22 cellular contexts compared by ENCODE assay signal in the genomic region with DNA sequence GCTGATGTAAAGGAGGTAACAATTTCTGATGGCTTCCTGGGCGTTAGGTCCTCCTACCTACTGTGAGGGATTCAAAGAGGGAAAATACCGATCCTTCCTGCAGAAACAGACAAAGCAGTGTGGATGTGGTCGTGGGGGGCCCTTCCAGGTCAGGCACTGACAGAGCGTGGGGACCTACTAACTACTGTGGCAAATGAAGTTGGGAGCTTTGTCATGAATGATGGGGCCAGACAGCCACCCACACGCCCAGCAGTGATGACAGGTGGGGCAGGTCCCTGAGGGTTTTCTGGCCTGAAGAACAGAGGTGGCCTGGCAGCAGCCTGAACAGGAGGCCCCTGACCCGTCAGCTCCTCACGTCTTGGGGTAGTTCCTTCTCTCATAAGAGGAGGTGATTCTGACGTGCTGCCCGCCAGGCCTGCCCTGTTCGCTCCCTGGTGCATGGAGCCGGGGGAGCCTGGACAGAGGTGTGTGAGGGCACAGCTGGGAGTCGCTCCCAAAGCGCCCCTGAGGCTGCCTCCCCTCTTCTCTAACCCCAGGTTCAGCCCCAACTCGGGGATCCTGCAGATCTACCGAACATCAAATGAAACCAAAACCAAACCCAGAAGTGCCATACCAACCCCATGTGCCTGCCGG.
"Had no signal": no experiment of that assay in that cellular context is flagged by ENCODE, and none has a peak within 500 bp of the region (broad histone marks: within the 10 kb centered on the region; RNA-seq: fewer than 3 reads in every experiment).

No MANE protein-coding gene starts in this region.

- H3K9me3 ChIP-seq: body of pancreas, heart left ventricle, prostate gland, SJSA1, suprapubic skin had no signal

- H3K9me3 Mint-ChIP-seq: activated naive CD4-positive, alpha-beta T cell treated with anti-CD3 and anti-CD28 coated beads for 36 hours; activated T-helper 17 cell treated with anti-CD3 and anti-CD28 coated beads, Interleukin-2, amount 50 U/mL, for 72 hours; naive B cell; stimulated activated naive CD8-positive, alpha-beta T cell treated with anti-CD3 and anti-CD28 coated beads, Interleukin-15, Interleukin-2, amounts not matched to agents 100 ng/mL and 50 ng/mL, for 24 hours; type B pancreatic cell; WTC11 had no signal

- H3K4me1 ChIP-seq: prostate gland had no signal

- DNase-seq: activated CD4-positive, alpha-beta T cell treated with anti-CD3 and anti-CD28 coated beads for 4 hours; activated CD8-positive, alpha-beta memory T cell treated with anti-CD3 and anti-CD28 coated beads for 24 hours; activated naive CD4-positive, alpha-beta T cell treated with anti-CD3 and anti-CD28 coated beads for 36 hours; amniotic stem cell; body of pancreas; effector CD8-positive, alpha-beta T cell; left cardiac atrium; midbrain; naive B cell; nucleus accumbens; T-helper 2 cell had no signal

- H3K27ac Mint-ChIP-seq: activated naive CD4-positive, alpha-beta T cell treated with anti-CD3 and anti-CD28 coated beads for 36 hours; activated T-helper 17 cell treated with anti-CD3 and anti-CD28 coated beads, Interleukin-2, amount 50 U/mL, for 72 hours; stimulated activated naive CD8-positive, alpha-beta T cell treated with anti-CD3 and anti-CD28 coated beads, Interleukin-15, Interleukin-2, amounts not matched to agents 100 ng/mL and 50 ng/mL, for 24 hours; type B pancreatic cell; WTC11 had no signal

- H3K36me3 Mint-ChIP-seq: naive B cell, type B pancreatic cell, WTC11 had no signal

- H3K36me3 ChIP-seq: prostate gland, SJSA1 had no signal

- H3K27me3 Mint-ChIP-seq: activated T-helper 17 cell treated with anti-CD3 and anti-CD28 coated beads, Interleukin-2, amount 50 U/mL, for 72 hours; naive B cell; stimulated activated naive CD8-positive, alpha-beta T cell treated with anti-CD3 and anti-CD28 coated beads, Interleukin-15, Interleukin-2, amounts not matched to agents 100 ng/mL and 50 ng/mL, for 24 hours; type B pancreatic cell had no signal

- H3K4me3 Mint-ChIP-seq: activated naive CD4-positive, alpha-beta T cell treated with anti-CD3 and anti-CD28 coated beads for 36 hours; activated T-helper 17 cell treated with anti-CD3 and anti-CD28 coated beads, Interleukin-2, amount 50 U/mL, for 72 hours; stimulated activated naive CD8-positive, alpha-beta T cell treated with anti-CD3 and anti-CD28 coated beads, Interleukin-15, Interleukin-2, amounts not matched to agents 100 ng/mL and 50 ng/mL, for 24 hours; type B pancreatic cell; WTC11 had no signal

- H3K4me3 ChIP-seq: body of pancreas, heart left ventricle, lung, prostate gland, SJSA1, suprapubic skin had no signal

- FAIRE-seq: colon, frontal cortex had no signal

- H3K27me3 ChIP-seq: body of pancreas, heart left ventricle, SJSA1, suprapubic skin had no signal

- H3K27ac ChIP-seq: body of pancreas, heart left ventricle, prostate gland, SJSA1, suprapubic skin had no signal
